ENCODE assay signal across 8 cellular contexts in genomic region chr20:40689943-40690835, GRCh38. TPM values are rescaled to one million over a fixed set of nuclear protein-coding genes. Genes with fewer than 3 reads are reported as not detected.
DNase-seq lines count a peak whose midpoint lies in the region; ATAC-seq and TF ChIP-seq lines count a peak whose summit lies in the region.

No MANE protein-coding gene starts in this region.

- H3K4me3 ChIP-seq in MM.1S (ENCODE audit: low read length) (peak overlapping the region; percentile 77), hepatocyte (peak overlapping the region; percentile 59)

- ATAC-seq in GM21529 (IDR thresholded peaks at IDR 0.05; ENCODE audit: unreplicated experiment) (peak; percentile 71), HG03095 (IDR thresholded peaks at IDR 0.05; ENCODE audit: unreplicated experiment) (no peak)

- H3K27ac ChIP-seq in MM.1S (ENCODE audit: low read length), result peak overlapping the region; percentile 65; the same call in 1 of the 2 replicates
- H3K27ac ChIP-seq in hepatocyte, result peak overlapping the region; percentile 95

- peak; percentile 80 for TF ChIP-seq CTCF in MM.1S (IDR thresholded peaks at IDR 0.05; ENCODE audit: low read length)
- peak; percentile 94 for TF ChIP-seq CTCF in hepatocyte (IDR thresholded peaks at IDR 0.05; ENCODE audit: poor library complexity)

- H3F3A ChIP-seq in MM.1S (ENCODE audit: insufficient read depth, low read length), result peaks cover 6% of the 10 kb centered on the region; the same call in 1 of the 2 replicates

- WGBS in hepatocyte (ENCODE audit: low lambda C conversion rate, missing lambda C conversion rate), result 2% methylated on average over 84 of the region's 84 CpGs

- peak overlapping the region; percentile 64 for H3K9ac ChIP-seq in MM.1S (ENCODE audit: low read length)

- DNase-seq in DMS 273 (lab: John Stamatoyannopoulos, UW; ENCODE audit: unreplicated experiment), result peak; percentile 95
- DNase-seq in MM.1S, result peak; percentile 90
- peak in 3 of 5 donors; percentile 24 to 68 (median 29) for DNase-seq in T-helper 1 cell
- DNase-seq in astrocyte of the hippocampus (ENCODE audit: low read depth, low spot score), result peak; percentile 93
- peak; percentile 95 for DNase-seq in hepatocyte (ENCODE audit: low spot score)
- DNase-seq in putamen (ENCODE audit: low spot score), result peak; percentile 88

- H3K79me2 ChIP-seq in MM.1S (ENCODE audit: low read length), result no peaks in the 10 kb centered on the region
- H3K79me2 ChIP-seq in hepatocyte, result no peaks in the 10 kb centered on the region

- H2AFZ ChIP-seq in MM.1S (ENCODE audit: low read length), result peak overlapping the region; percentile 95
- H2AFZ ChIP-seq in hepatocyte, result peak overlapping the region; percentile 97

- H3K4me2 ChIP-seq in MM.1S (ENCODE audit: low read depth, low read length) (peak overlapping the region; percentile 95), hepatocyte (peak overlapping the region; percentile 98)

- H4K20me1 ChIP-seq in MM.1S (ENCODE audit: insufficient read depth, low read length) (no peaks in the 10 kb centered on the region), hepatocyte (ENCODE audit: insufficient read depth, poor library complexity, severe bottlenecking) (peaks cover 3% of the 10 kb centered on the region)

- H3K4me1 ChIP-seq in MM.1S (ENCODE audit: low read length) (peaks cover 5% of the 10 kb centered on the region; the same call in 1 of the 2 replicates), hepatocyte (ENCODE audit: insufficient read depth) (peaks cover 19% of the 10 kb centered on the region)

- H3K9me3 ChIP-seq in MM.1S (replicated peaks; ENCODE audit: insufficient read depth, low read length) (no peaks in the 10 kb centered on the region), hepatocyte (ENCODE audit: low read depth) (no peaks in the 10 kb centered on the region)

- H3K36me3 ChIP-seq in MM.1S (replicated peaks; ENCODE audit: insufficient read depth, low read length) (no peaks in the 10 kb centered on the region), hepatocyte (replicated peaks; ENCODE audit: insufficient read depth, low read depth) (no peaks in the 10 kb centered on the region)

- H3K27me3 ChIP-seq in MM.1S (replicated peaks; ENCODE audit: insufficient read depth, low read length) (peaks cover 49% of the 10 kb centered on the region), hepatocyte (peaks cover 72% of the 10 kb centered on the region)

- H3K9me2 ChIP-seq in MM.1S (replicated peaks; ENCODE audit: insufficient read depth, low read length) (no peaks in the 10 kb centered on the region), hepatocyte (replicated peaks; ENCODE audit: insufficient read depth) (no peaks in the 10 kb centered on the region)

RNA-seq across cellular contexts. Expression of gene MAFB, which starts 1.2 kb away (rescaled TPM):
- 3.4 and 3.7 TPM in 2 replicates for total RNA-seq in hepatocyte
- polyA plus RNA-seq in hepatocyte, result 4.1 and 5.7 TPM in 2 replicates

Comparison
In these comparisons a context has a peak if more than half of its experiments do, and no peak if none do; other contexts are left out.
1. DNase-seq: peak in every context shown above with its lines; median percentile 95 in DMS 273; 95 in hepatocyte; 93 in astrocyte of the hippocampus; 90 in MM.1S; 88 in putamen; 29 in T-helper 1 cell.